ENCODE assay signal across 8 cellular contexts in genomic region chr2:96527052-96527964, GRCh38. TPM values are rescaled to one million over a fixed set of nuclear protein-coding genes. Genes with fewer than 3 reads are reported as not detected.
A peak's percentile ranks its signal among the peaks of the same experiment; 100 is the strongest.
DNase-seq lines count a peak whose midpoint lies in the region; ATAC-seq and TF ChIP-seq lines count a peak whose summit lies in the region.

No MANE protein-coding gene starts in this region.

- H3K9ac ChIP-seq in HUES64 (ENCODE audit: low read depth, low read length) (peak overlapping the region; percentile 59; the same call in 1 of the 2 replicates), smooth muscle cell (ENCODE audit: low read depth) (peak overlapping the region; percentile 64)

- H3K79me2 ChIP-seq in smooth muscle cell (ENCODE audit: low read depth), result no peaks in the 10 kb centered on the region

- H3K4me1 ChIP-seq in HUES64 (ENCODE audit: insufficient read depth, low read length), result peaks cover 3% of the 10 kb centered on the region; the same call in 1 of the 2 replicates
- H3K4me1 ChIP-seq in right cardiac atrium (ENCODE audit: control insufficient read depth, insufficient read depth, low read length), result peaks cover 15% of the 10 kb centered on the region
- peaks cover 28% of the 10 kb centered on the region for H3K4me1 ChIP-seq in smooth muscle cell (ENCODE audit: low read depth)

- H2AFZ ChIP-seq in smooth muscle cell (ENCODE audit: low read depth), result peak overlapping the region; percentile 91

- in situ Hi-C loops in GM13976 (cut with MboI; ENCODE audit: low sequenced_read_pairs, unreplicated experiment), result no loop called here

- no peaks in the 10 kb centered on the region for H3K36me3 Mint-ChIP-seq in activated T-helper 2 cell treated with anti-CD3 and anti-CD28 coated beads, Interferon-gamma antibody, Interleukin-2, Interleukin-4, amounts not matched to agents 10 μg/mL and 5 μg/mL and 100 μg/mL, durations not matched to agents 14 hours and 24 hours and 36 hours (ENCODE audit: low read depth)

- H3K9me3 Mint-ChIP-seq in activated T-helper 2 cell treated with anti-CD3 and anti-CD28 coated beads, Interferon-gamma antibody, Interleukin-2, Interleukin-4, amounts not matched to agents 10 μg/mL and 5 μg/mL and 100 μg/mL, durations not matched to agents 14 hours and 24 hours and 36 hours, result no peaks in the 10 kb centered on the region

- H3K27me3 Mint-ChIP-seq in activated T-helper 2 cell treated with anti-CD3 and anti-CD28 coated beads, Interferon-gamma antibody, Interleukin-2, Interleukin-4, amounts not matched to agents 10 μg/mL and 5 μg/mL and 100 μg/mL, durations not matched to agents 14 hours and 24 hours and 36 hours (ENCODE audit: low read depth), result no peaks in the 10 kb centered on the region

- H3K9me3 ChIP-seq in HUES64 (ENCODE audit: insufficient read depth, low read depth, low read length), result no peaks in the 10 kb centered on the region
- no peaks in the 10 kb centered on the region for H3K9me3 ChIP-seq in right cardiac atrium (ENCODE audit: control insufficient read depth, low read length)
- no peaks in the 10 kb centered on the region for H3K9me3 ChIP-seq in smooth muscle cell (replicated peaks; ENCODE audit: low read depth)

- intact Hi-C loops in activated T-helper 2 cell treated with anti-CD3 and anti-CD28 coated beads, Interferon-gamma antibody, Interleukin-2, Interleukin-4, amounts not matched to agents 10 μg/mL and 5 μg/mL and 100 μg/mL, durations not matched to agents 14 hours and 24 hours and 36 hours (cut with micrococcal nuclease), result no loop called here
- intact Hi-C loops in right cardiac atrium (cut with DNase I), result no loop called here

- H3K36me3 ChIP-seq in HUES64 (ENCODE audit: insufficient read depth, low read length), result no peaks in the 10 kb centered on the region
- no peaks in the 10 kb centered on the region for H3K36me3 ChIP-seq in smooth muscle cell (ENCODE audit: low read depth)

- H4K20me1 ChIP-seq in smooth muscle cell (ENCODE audit: low read depth), result no peaks in the 10 kb centered on the region

- peaks cover 91% of the 10 kb centered on the region for H3K4me1 Mint-ChIP-seq in activated T-helper 2 cell treated with anti-CD3 and anti-CD28 coated beads, Interferon-gamma antibody, Interleukin-2, Interleukin-4, amounts not matched to agents 10 μg/mL and 5 μg/mL and 100 μg/mL, durations not matched to agents 14 hours and 24 hours and 36 hours (ENCODE audit: low read depth)

- peak; percentile 87 for DNase-seq in GM13976 (ENCODE audit: low spot score)
- peak; percentile 70 for DNase-seq in activated T-helper 2 cell treated with anti-CD3 and anti-CD28 coated beads, Interferon-gamma antibody, Interleukin-2, Interleukin-4, amounts not matched to agents 10 μg/mL and 5 μg/mL and 100 μg/mL, durations not matched to agents 14 hours and 24 hours and 36 hours (ENCODE audit: low spot score)
- peak in 2 of 3 donors; percentile 78 to 88 for DNase-seq in right cardiac atrium
- no peak for DNase-seq in smooth muscle cell (lab: John Stamatoyannopoulos, UW; ENCODE audit: unreplicated experiment)
- DNase-seq in NCI-H1417 (lab: John Stamatoyannopoulos, UW), result no peak
- no peak for DNase-seq in NCI-H146 (lab: John Stamatoyannopoulos, UW)
- DNase-seq in NCI-H2171 (lab: John Stamatoyannopoulos, UW), result no peak

- H3K4me2 ChIP-seq in smooth muscle cell, result peak overlapping the region; percentile 92

- H3K27ac ChIP-seq in HUES64 (ENCODE audit: low read depth, low read length) (no peak overlapping the region), right cardiac atrium (ENCODE audit: low read length) (peak overlapping the region; percentile 59), smooth muscle cell (ENCODE audit: low read depth) (peak overlapping the region; percentile 66)

- 12% methylated on average over 48 of the region's 60 CpGs for WGBS in HUES64
- WGBS in right cardiac atrium, result 10% methylated on average over 60 of the region's 60 CpGs
- 15% methylated on average over 49 of the region's 60 CpGs for WGBS in smooth muscle cell (ENCODE audit: low lambda C conversion rate)

- peaks cover 47% of the 10 kb centered on the region for H3K27me3 ChIP-seq in HUES64 (ENCODE audit: insufficient read depth, low read length)
- H3K27me3 ChIP-seq in right cardiac atrium (ENCODE audit: control insufficient read depth, insufficient read depth), result no peaks in the 10 kb centered on the region
- peaks cover 4% of the 10 kb centered on the region for H3K27me3 ChIP-seq in smooth muscle cell (ENCODE audit: low read depth)

- TF ChIP-seq CTCF in GM13976 (IDR thresholded peaks at IDR 0.05; ENCODE audit: borderline replicate concordance, control extremely low read depth, extremely low read depth, insufficient read depth, missing control alignments), result peak; percentile 30
- TF ChIP-seq CTCF in smooth muscle cell (IDR thresholded peaks at IDR 0.05; ENCODE audit: borderline replicate concordance, insufficient read depth, poor library complexity, severe bottlenecking), result peak; percentile 28

- H3K4me3 Mint-ChIP-seq in activated T-helper 2 cell treated with anti-CD3 and anti-CD28 coated beads, Interferon-gamma antibody, Interleukin-2, Interleukin-4, amounts not matched to agents 10 μg/mL and 5 μg/mL and 100 μg/mL, durations not matched to agents 14 hours and 24 hours and 36 hours (ENCODE audit: low read depth), result peak overlapping the region; percentile 66

- ATAC-seq in right cardiac atrium, result no peak

- H3K4me3 ChIP-seq in HUES64 (ENCODE audit: low read length), result peak overlapping the region; percentile 57
- H3K4me3 ChIP-seq in right cardiac atrium (ENCODE audit: low read length), result peak overlapping the region; percentile 78
- H3K4me3 ChIP-seq in smooth muscle cell, result peak overlapping the region; percentile 56

- no peaks in the 10 kb centered on the region for H3F3A ChIP-seq in smooth muscle cell (ENCODE audit: low read depth)

- H3K27ac Mint-ChIP-seq in activated T-helper 2 cell treated with anti-CD3 and anti-CD28 coated beads, Interferon-gamma antibody, Interleukin-2, Interleukin-4, amounts not matched to agents 10 μg/mL and 5 μg/mL and 100 μg/mL, durations not matched to agents 14 hours and 24 hours and 36 hours, result peak overlapping the region; percentile 88

RNA-seq across cellular contexts. Expression of gene ARID5A, which starts 9.2 kb away (rescaled TPM):
- polyA plus RNA-seq in HUES64 (2013, experiment 1 of 2), result 6.8 TPM
- polyA plus RNA-seq in HUES64 (2013, experiment 2 of 2), result 7.0 TPM
- total RNA-seq in activated T-helper 2 cell treated with anti-CD3 and anti-CD28 coated beads, Interferon-gamma antibody, Interleukin-2, Interleukin-4, amounts not matched to agents 10 μg/mL and 5 μg/mL and 100 μg/mL, durations not matched to agents 14 hours and 24 hours and 36 hours, result 164 and 170 TPM in 2 replicates
- total RNA-seq in right cardiac atrium (10 to 100 TPM; 13.0 to 28.0 (median 19.3) TPM), smooth muscle cell (11.0 and 12.1 TPM in 2 replicates)
- polyA plus RNA-seq in right cardiac atrium (31.8 TPM), smooth muscle cell (20.4 and 25.6 TPM in 2 replicates)

RNA-seq across cellular contexts. Expression of gene NEURL3, which starts 22.2 kb away (rescaled TPM):
- not detected for polyA plus RNA-seq in HUES64 (2013, experiment 1 of 2)
- polyA plus RNA-seq in HUES64 (2013, experiment 2 of 2), result not detected
- 0.16 and 0.52 TPM in 2 replicates for total RNA-seq in activated T-helper 2 cell treated with anti-CD3 and anti-CD28 coated beads, Interferon-gamma antibody, Interleukin-2, Interleukin-4, amounts not matched to agents 10 μg/mL and 5 μg/mL and 100 μg/mL, durations not matched to agents 14 hours and 24 hours and 36 hours
- total RNA-seq in right cardiac atrium (under 1 TPM in 2 of 4 donors, not detected in 2; 0.15 to 0.20 TPM), smooth muscle cell (not detected in 2 replicates)
- polyA plus RNA-seq in right cardiac atrium (0.07 TPM), smooth muscle cell (0.21 TPM in 1 of 2 replicates, not detected in the other)

Comparison
In these comparisons a context has a peak if more than half of its experiments do, and no peak if none do; other contexts are left out.
1. DNase-seq: peak in GM13976 (single experiment), activated T-helper 2 cell treated with anti-CD3 and anti-CD28 coated beads, Interferon-gamma antibody, Interleukin-2, Interleukin-4, amounts not matched to agents 10 μg/mL and 5 μg/mL and 100 μg/mL, durations not matched to agents 14 hours and 24 hours and 36 hours (single experiment) and right cardiac atrium (2 of 3); none in smooth muscle cell (single experiment), NCI-H1417 (0 of 3), NCI-H146 (single experiment) and NCI-H2171 (single experiment).
2. Peak in every context shown above with its lines, with median percentiles within 50 percentile points of each other: H3K4me3 ChIP-seq.